In the genomic region with DNA sequence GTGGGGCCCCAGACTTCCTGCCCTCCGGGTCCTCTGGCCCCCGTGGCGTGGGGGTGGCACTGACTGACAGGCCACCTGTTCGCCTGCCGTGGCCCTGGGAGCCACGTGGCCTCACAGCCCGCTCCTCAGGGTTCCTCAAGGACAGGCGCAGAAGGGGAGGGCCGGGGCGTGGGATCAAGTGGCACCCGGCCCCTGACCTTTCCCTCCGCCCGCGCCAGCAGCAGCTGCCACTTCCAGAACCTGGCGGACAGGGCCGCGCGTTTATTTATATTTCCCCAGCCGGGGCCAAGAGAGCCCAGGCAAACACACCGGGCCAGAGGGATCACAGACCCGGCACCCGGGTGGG, we compare ENCODE assay signal across 1 cellular context.
TF ChIP-seq lines count a peak whose summit lies in the region.

No MANE protein-coding gene starts in this region.

TF ChIP-seq in HepG2, 621 proteins besides CTCF, POLR2A, EP300 and RAD21 (continued from another document and continues in another):
- TF ChIP-seq ZNF503 (CRISPR knock-in tag; IDR thresholded peaks at IDR 0.05) (peak; percentile 63; the same call in 1 of the 2 replicates), KDM3A (CRISPR knock-in tag; IDR thresholded peaks at IDR 0.05; ENCODE audit: low read depth) (peak; percentile 43; the same call in 1 of the 2 replicates), HIC2 (CRISPR knock-in tag; IDR thresholded peaks at IDR 0.05; ENCODE audit: low read depth) (peak; percentile 70), RARA (CRISPR knock-in tag; IDR thresholded peaks at IDR 0.05) (peak; percentile 70), MXD1 (CRISPR knock-in tag; IDR thresholded peaks at IDR 0.05) (peak; percentile 87; the same call in 1 of the 2 replicates), FOXA1 (IDR thresholded peaks at IDR 0.05) (no peak), FOXA1 (CRISPR knock-in tag; IDR thresholded peaks at IDR 0.05) (peak; percentile 16; the same call in 1 of the 2 replicates), EZH2 (conservative IDR thresholded peaks at IDR 0.05; ENCODE audit: low read depth, low read length) (no peak), HHEX (CRISPR knock-in tag; IDR thresholded peaks at IDR 0.05) (no peak), ZNF17 (CRISPR knock-in tag; IDR thresholded peaks at IDR 0.05) (no peak), BHLHE40 (IDR thresholded peaks at IDR 0.05; ENCODE audit: low read length) (no peak), FOSL2 (CRISPR knock-in tag; IDR thresholded peaks at IDR 0.05) (no peak), HNRNPLL (IDR thresholded peaks at IDR 0.05; ENCODE audit: low read depth, low read length, poor library complexity, severe bottlenecking) (peak; percentile 23), ZBTB7A (CRISPR knock-in tag; IDR thresholded peaks at IDR 0.05) (0 out of 2 replicates have a peak, but pooled peaks have one; percentile 63), HOXA5 (CRISPR knock-in tag; IDR thresholded peaks at IDR 0.05) (peak; percentile 58; the same call in 1 of the 2 replicates), THRA (CRISPR knock-in tag; IDR thresholded peaks at IDR 0.05; ENCODE audit: borderline replicate concordance) (peak; percentile 74; the same call in 1 of the 2 replicates), ZFX (CRISPR knock-in tag; IDR thresholded peaks at IDR 0.05; ENCODE audit: low read depth) (peak; percentile 32; the same call in 1 of the 2 replicates), PCBP1 (IDR thresholded peaks at IDR 0.05; ENCODE audit: borderline replicate concordance, low read depth, low read length) (no peak), PATZ1 (CRISPR knock-in tag; IDR thresholded peaks at IDR 0.05) (peak; percentile 89), ZNF224 (CRISPR knock-in tag; IDR thresholded peaks at IDR 0.05) (no peak), AGO1 (IDR thresholded peaks at IDR 0.05; ENCODE audit: low read depth, low read length, poor library complexity, severe bottlenecking) (no peak), XBP1 (CRISPR knock-in tag; IDR thresholded peaks at IDR 0.05) (no peak), MEIS2 (CRISPR knock-in tag; IDR thresholded peaks at IDR 0.05) (peak; percentile 54; the same call in 1 of the 2 replicates), KDM5B (CRISPR knock-in tag; IDR thresholded peaks at IDR 0.05; ENCODE audit: borderline replicate concordance) (peak; percentile 48; the same call in 1 of the 2 replicates)
- TF ChIP-seq, protein P1, sequence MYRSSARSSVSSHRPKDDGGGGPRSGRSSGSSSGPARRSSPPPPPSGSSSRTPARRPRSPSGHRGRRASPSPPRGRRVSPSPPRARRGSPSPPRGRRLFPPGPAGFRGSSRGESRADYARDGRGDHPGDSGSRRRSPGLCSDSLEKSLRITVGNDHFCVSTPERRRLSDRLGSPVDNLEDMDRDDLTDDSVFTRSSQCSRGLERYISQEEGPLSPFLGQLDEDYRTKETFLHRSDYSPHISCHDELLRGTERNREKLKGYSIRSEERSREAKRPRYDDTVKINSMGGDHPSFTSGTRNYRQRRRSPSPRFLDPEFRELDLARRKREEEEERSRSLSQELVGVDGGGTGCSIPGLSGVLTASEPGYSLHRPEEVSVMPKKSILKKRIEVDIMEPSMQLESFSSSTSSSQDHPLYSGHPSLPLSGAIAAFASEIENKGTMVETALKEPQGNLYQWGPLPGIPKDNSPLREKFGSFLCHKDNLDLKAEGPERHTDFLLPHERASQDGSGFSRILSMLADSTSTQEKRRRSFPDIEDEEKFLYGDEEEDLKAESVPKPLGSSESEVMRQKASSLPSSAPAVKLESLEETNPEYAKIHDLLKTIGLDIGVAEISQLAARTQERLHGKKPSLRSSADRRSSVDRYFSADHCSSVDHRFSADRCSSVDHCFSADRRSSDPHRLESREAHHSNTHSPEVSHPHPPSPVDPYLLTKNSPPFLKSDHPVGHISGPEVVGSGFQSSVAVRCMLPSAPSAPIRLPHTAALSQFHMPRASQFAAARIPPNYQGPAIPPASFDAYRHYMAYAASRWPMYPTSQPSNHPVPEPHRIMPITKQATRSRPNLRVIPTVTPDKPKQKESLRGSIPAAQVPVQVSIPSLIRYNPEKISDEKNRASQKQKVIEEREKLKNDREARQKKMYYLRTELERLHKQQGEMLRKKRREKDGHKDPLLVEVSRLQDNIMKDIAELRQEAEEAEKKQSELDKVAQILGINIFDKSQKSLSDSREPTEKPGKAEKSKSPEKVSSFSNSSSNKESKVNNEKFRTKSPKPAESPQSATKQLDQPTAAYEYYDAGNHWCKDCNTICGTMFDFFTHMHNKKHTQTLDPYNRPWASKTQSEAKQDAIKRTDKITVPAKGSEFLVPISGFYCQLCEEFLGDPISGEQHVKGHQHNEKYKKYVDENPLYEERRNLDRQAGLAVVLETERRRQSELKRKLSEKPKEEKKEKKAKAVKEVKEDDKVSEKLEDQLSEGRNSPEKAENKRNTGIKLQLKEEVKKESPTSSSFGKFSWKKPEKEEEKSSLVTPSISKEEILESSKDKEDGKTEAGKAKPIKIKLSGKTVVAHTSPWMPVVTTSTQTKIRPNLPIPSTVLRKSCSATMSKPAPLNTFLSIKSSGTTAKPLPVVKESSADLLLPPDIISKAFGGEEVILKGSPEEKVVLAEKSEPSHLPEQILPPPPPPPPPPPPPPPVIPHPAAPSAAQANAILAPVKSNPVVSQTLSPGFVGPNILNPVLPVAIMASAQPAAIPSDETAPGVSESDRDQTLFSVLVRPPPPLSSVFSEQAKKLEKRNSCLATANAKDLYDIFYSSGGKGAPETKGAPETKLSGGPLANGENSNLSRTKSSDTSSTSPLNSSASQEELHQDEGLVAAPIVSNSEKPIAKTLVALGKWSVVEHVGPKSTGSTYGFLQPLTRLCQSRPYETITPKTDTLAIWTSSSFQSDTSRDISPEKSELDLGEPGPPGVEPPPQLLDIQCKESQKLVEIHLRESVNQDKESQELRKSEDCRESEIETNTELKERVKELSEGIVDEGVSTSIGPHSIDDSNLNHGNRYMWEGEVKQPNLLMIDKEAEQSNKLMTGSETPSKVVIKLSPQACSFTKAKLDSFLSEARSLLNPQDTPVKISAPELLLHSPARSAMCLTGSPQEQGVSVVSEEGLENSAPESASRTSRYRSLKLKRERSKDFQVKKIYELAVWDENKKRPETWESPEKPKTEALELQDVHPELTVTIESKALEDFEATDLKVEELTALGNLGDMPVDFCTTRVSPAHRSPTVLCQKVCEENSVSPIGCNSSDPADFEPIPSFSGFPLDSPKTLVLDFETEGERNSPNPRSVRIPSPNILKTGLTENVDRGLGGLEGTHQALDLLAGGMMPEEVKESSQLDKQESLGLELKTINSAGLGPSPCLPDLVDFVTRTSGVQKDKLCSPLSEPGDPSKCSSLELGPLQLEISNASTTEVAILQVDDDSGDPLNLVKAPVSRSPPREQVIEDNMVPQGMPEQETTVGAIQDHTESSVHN (CRISPR knock-in tag; IDR thresholded peaks at IDR 0.05): no peak
- TF ChIP-seq, protein P2, sequence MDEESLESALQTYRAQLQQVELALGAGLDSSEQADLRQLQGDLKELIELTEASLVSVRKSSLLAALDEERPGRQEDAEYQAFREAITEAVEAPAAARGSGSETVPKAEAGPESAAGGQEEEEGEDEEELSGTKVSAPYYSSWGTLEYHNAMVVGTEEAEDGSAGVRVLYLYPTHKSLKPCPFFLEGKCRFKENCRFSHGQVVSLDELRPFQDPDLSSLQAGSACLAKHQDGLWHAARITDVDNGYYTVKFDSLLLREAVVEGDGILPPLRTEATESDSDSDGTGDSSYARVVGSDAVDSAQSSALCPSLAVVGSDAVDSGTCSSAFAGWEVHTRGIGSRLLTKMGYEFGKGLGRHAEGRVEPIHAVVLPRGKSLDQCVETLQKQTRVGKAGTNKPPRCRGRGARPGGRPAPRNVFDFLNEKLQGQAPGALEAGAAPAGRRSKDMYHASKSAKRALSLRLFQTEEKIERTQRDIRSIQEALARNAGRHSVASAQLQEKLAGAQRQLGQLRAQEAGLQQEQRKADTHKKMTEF (CRISPR knock-in tag; IDR thresholded peaks at IDR 0.05): peak; percentile 30; the same call in 1 of the 2 replicates
- TF ChIP-seq, protein P3, sequence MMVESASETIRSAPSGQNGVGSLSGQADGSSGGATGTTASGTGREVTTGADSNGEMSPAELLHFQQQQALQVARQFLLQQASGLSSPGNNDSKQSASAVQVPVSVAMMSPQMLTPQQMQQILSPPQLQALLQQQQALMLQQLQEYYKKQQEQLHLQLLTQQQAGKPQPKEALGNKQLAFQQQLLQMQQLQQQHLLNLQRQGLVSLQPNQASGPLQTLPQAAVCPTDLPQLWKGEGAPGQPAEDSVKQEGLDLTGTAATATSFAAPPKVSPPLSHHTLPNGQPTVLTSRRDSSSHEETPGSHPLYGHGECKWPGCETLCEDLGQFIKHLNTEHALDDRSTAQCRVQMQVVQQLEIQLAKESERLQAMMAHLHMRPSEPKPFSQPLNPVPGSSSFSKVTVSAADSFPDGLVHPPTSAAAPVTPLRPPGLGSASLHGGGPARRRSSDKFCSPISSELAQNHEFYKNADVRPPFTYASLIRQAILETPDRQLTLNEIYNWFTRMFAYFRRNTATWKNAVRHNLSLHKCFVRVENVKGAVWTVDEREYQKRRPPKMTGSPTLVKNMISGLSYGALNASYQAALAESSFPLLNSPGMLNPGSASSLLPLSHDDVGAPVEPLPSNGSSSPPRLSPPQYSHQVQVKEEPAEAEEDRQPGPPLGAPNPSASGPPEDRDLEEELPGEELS (CRISPR knock-in tag; IDR thresholded peaks at IDR 0.05): 0 out of 2 replicates have a peak, but pooled peaks have one; percentile 19
- TF ChIP-seq, protein P4, sequence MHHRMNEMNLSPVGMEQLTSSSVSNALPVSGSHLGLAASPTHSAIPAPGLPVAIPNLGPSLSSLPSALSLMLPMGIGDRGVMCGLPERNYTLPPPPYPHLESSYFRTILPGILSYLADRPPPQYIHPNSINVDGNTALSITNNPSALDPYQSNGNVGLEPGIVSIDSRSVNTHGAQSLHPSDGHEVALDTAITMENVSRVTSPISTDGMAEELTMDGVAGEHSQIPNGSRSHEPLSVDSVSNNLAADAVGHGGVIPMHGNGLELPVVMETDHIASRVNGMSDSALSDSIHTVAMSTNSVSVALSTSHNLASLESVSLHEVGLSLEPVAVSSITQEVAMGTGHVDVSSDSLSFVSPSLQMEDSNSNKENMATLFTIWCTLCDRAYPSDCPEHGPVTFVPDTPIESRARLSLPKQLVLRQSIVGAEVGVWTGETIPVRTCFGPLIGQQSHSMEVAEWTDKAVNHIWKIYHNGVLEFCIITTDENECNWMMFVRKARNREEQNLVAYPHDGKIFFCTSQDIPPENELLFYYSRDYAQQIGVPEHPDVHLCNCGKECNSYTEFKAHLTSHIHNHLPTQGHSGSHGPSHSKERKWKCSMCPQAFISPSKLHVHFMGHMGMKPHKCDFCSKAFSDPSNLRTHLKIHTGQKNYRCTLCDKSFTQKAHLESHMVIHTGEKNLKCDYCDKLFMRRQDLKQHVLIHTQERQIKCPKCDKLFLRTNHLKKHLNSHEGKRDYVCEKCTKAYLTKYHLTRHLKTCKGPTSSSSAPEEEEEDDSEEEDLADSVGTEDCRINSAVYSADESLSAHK (CRISPR knock-in tag; IDR thresholded peaks at IDR 0.05; ENCODE audit: borderline replicate concordance): no peak
